ENCODE assay signal across 23 cellular contexts in genomic region chr19:35512831-35513230, GRCh38. TPM values are rescaled to one million over a fixed set of nuclear protein-coding genes. Genes with fewer than 3 reads are reported as not detected.
DNase-seq lines count a peak whose midpoint lies in the region; ATAC-seq and TF ChIP-seq lines count a peak whose summit lies in the region.
"Had no signal": no experiment of that assay in that cellular context is flagged by ENCODE, and none has a peak within 500 bp of the region (broad histone marks: within the 10 kb centered on the region; RNA-seq: fewer than 3 reads in every experiment).

No MANE protein-coding gene starts in this region.

- ATAC-seq in lower lobe of right lung (no peak), GM18873 (IDR thresholded peaks at IDR 0.05; ENCODE audit: low FRiP score, unreplicated experiment) (no peak), GM18498 (IDR thresholded peaks at IDR 0.05; ENCODE audit: unreplicated experiment) (no peak)
- ATAC-seq: GM12878 had no signal

- DNase-seq in H7 (peak; percentile 38), MG63 (peak; percentile 32), epithelial cell of prostate (ENCODE audit: low read depth, low spot score) (no peak), lower lobe of right lung (no peak), ascending aorta (ENCODE audit: low spot score in 2 of 2) (no peak)
- DNase-seq: C1 segment of cervical spinal cord; CD4-positive, alpha-beta memory T cell; COR-L47; DMS79; GDM1; Kasumi-1; NCI-H2029; NCI-H524 treated with DMSO at 0.1 percent for 48 hours; NCI-H774; Right ventricle myocardium superior; RPMI8226 had no signal

- H3K27me3 ChIP-seq in H7 (ENCODE audit: control insufficient read depth, insufficient read depth, low read length) (peaks cover 4% of the 10 kb centered on the region), MG63 (peaks cover 26% of the 10 kb centered on the region), lower lobe of right lung (ENCODE audit: low read depth) (peaks cover 27% of the 10 kb centered on the region), ascending aorta (no peaks in the 10 kb centered on the region)

- intact Hi-C loops in lower lobe of right lung (cut with DNase I) = no loop called here
- intact Hi-C loops in ascending aorta (cut with DNase I) = no loop called here

- H3K4me1 ChIP-seq in lower lobe of right lung (peaks cover 12% of the 10 kb centered on the region), ascending aorta (no peaks in the 10 kb centered on the region)

- H3K4me3 ChIP-seq in H7 (ENCODE audit: insufficient read depth, low read depth, low read length) (no peak overlapping the region), MG63 (no peak overlapping the region), lower lobe of right lung (no peak overlapping the region), ascending aorta (no peak overlapping the region)
- H3K4me3 ChIP-seq: GM12878, K562 had no signal

- TF ChIP-seq CTCF in lower lobe of right lung (IDR thresholded peaks at IDR 0.05) (no peak), ascending aorta (IDR thresholded peaks at IDR 0.05) (no peak)

- H3K27ac ChIP-seq in epithelial cell of prostate (peak overlapping the region; percentile 62), lower lobe of right lung (no peak overlapping the region), ascending aorta (no peak overlapping the region)

- H3K9me3 ChIP-seq in MG63 = no peaks in the 10 kb centered on the region
- no peaks in the 10 kb centered on the region for H3K9me3 ChIP-seq in lower lobe of right lung
- no peaks in the 10 kb centered on the region for H3K9me3 ChIP-seq in ascending aorta

- H3K36me3 ChIP-seq in H7 (replicated peaks; ENCODE audit: control insufficient read depth, insufficient read depth, low read length) (peaks cover 2% of the 10 kb centered on the region), MG63 (no peaks in the 10 kb centered on the region), lower lobe of right lung (no peaks in the 10 kb centered on the region), ascending aorta (no peaks in the 10 kb centered on the region)

RNA-seq across cellular contexts. Expression of gene DMKN, which starts 0.6 kb away (rescaled TPM):
- total RNA-seq in H7 (2014; rRNA removed; shearing (Covaris generic)) = 179 and 182 TPM in 2 replicates
- total RNA-seq in MG63 (2014; rRNA removed; shearing (Covaris generic); ENCODE audit: low replicate concordance) = not detected in 2 replicates
- total RNA-seq in lower lobe of right lung (70.7 TPM), ascending aorta (1.7 TPM)
- total RNA-seq: A673 had no signal

RNA-seq across cellular contexts. Expression of gene SBSN, which starts 15.3 kb away (rescaled TPM):
- total RNA-seq in H7 (2014; rRNA removed; shearing (Covaris generic)) = not detected in 2 replicates
- 0.30 TPM in 1 of 2 replicates, not detected in the other for total RNA-seq in MG63 (2014; rRNA removed; shearing (Covaris generic); ENCODE audit: low replicate concordance)
- total RNA-seq in lower lobe of right lung (not detected), ascending aorta (not detected)
- total RNA-seq: A673; CD4-positive, alpha-beta memory T cell; GM12878; MCF 10A; Right ventricle myocardium superior had no signal

RNA-seq across cellular contexts. Expression of gene GAPDHS, which starts 20.4 kb away (rescaled TPM):
- 0.07 TPM in 1 of 2 replicates, not detected in the other for total RNA-seq in H7 (2014; rRNA removed; shearing (Covaris generic))
- not detected in 2 replicates for total RNA-seq in MG63 (2014; rRNA removed; shearing (Covaris generic); ENCODE audit: low replicate concordance)
- not detected for total RNA-seq in lower lobe of right lung
- total RNA-seq in ascending aorta = not detected
- total RNA-seq: A673; CD4-positive, alpha-beta memory T cell; GM12878; H9; K562; MCF 10A; Right ventricle myocardium superior had no signal

RNA-seq across cellular contexts. Expression of gene KRTDAP, which starts 22.6 kb away (rescaled TPM):
- 0.44 and 0.52 TPM in 2 replicates for total RNA-seq in H7 (2014; rRNA removed; shearing (Covaris generic))
- total RNA-seq in MG63 (2014; rRNA removed; shearing (Covaris generic); ENCODE audit: low replicate concordance) = not detected in 2 replicates
- total RNA-seq in lower lobe of right lung (0.89 TPM), ascending aorta (not detected)
- total RNA-seq: A673; CD4-positive, alpha-beta memory T cell; GM12878; K562; MCF 10A; Right ventricle myocardium superior had no signal

RNA-seq across cellular contexts. Expression of gene TMEM147, which starts 32.6 kb away (rescaled TPM):
- 208 and 225 TPM in 2 replicates for total RNA-seq in H7 (2014; rRNA removed; shearing (Covaris generic))
- total RNA-seq in MG63 (2014; rRNA removed; shearing (Covaris generic); ENCODE audit: low replicate concordance) = 180 and 203 TPM in 2 replicates
- 81.6 TPM for total RNA-seq in lower lobe of right lung
- 99.7 TPM for total RNA-seq in ascending aorta

Comparison
In these comparisons a context has a peak if more than half of its experiments do, and no peak if none do; other contexts are left out.
1. DNase-seq: peak in H7 (single experiment) and MG63 (single experiment); none in epithelial cell of prostate (single experiment), lower lobe of right lung (single experiment) and ascending aorta (0 of 2).
2. RNA of gene DMKN, which starts 0.6 kb away (total RNA-seq): 179 to 182 TPM in H7 and 70.7 TPM in lower lobe of right lung (single experiment); 1.7 TPM in ascending aorta (single experiment) and not detected in MG63; every median in the first group is over 10 times any median in the second.